11 cellular contexts compared by ENCODE assay signal in genomic region chr1:230301322-230301721, GRCh38.
"Had no signal": no experiment of that assay in that cellular context is flagged by ENCODE, and none has a peak within 500 bp of the region (broad histone marks: within the 10 kb centered on the region; RNA-seq: fewer than 3 reads in every experiment).

No MANE protein-coding gene starts in this region.

- H3K9me3 ChIP-seq: adrenal gland, lower lobe of right lung, testis, upper lobe of right lung had no signal

- H3K27ac ChIP-seq: adrenal gland, dorsolateral prefrontal cortex, lower lobe of right lung, testis, upper lobe of right lung had no signal

- H3K27me3 ChIP-seq: adrenal gland, dorsolateral prefrontal cortex, testis, upper lobe of right lung had no signal

- H3K36me3 ChIP-seq: adrenal gland, lower lobe of right lung, upper lobe of right lung had no signal

- DNase-seq: activated CD4-positive, alpha-beta T cell treated with anti-CD3 and anti-CD28 coated beads, Interleukin-2, amount 50 U/mL, for 1 hour; activated naive CD4-positive, alpha-beta T cell treated with anti-CD3 and anti-CD28 coated beads, Interleukin-2, amount 50 U/mL, for 16 hours; activated T-cell treated with anti-CD3 and anti-CD28 coated beads, Interleukin-2, amount 50 U/mL, for 1 hour; adrenal gland; cerebellar nuclear complex; hippocampal formation; lower lobe of right lung; midbrain; testis; upper lobe of right lung had no signal

- H3K4me1 ChIP-seq: testis, upper lobe of right lung had no signal

- H3K4me3 ChIP-seq: adrenal gland, dorsolateral prefrontal cortex, lower lobe of right lung, testis, upper lobe of right lung had no signal
